In genomic region chr10:44933922-44934321, GRCh38 we compare ENCODE assay signal across 1 cellular context.
TF ChIP-seq lines count a peak whose summit lies in the region.

No MANE protein-coding gene starts in this region.

TF ChIP-seq in IMR-90, 13 proteins besides CTCF, POLR2A, EP300 and RAD21:
- TF ChIP-seq SMC3 (IDR thresholded peaks at IDR 0.05; ENCODE audit: low read depth, low read length), result no peak
- TF ChIP-seq FOS (IDR thresholded peaks at IDR 0.05; ENCODE audit: low read depth, low read length), result no peak
- no peak for TF ChIP-seq CHD1 (IDR thresholded peaks at IDR 0.05; ENCODE audit: low read depth, low read length)
- TF ChIP-seq ELK1 (IDR thresholded peaks at IDR 0.05; ENCODE audit: borderline replicate concordance, low read depth, low read length), result no peak
- TF ChIP-seq NFE2L2 (IDR thresholded peaks at IDR 0.05; ENCODE audit: low read depth, low read length), result no peak
- no peak for TF ChIP-seq MXI1 (IDR thresholded peaks at IDR 0.05; ENCODE audit: borderline replicate concordance, low read depth, low read length)
- no peak for TF ChIP-seq RFX5 (IDR thresholded peaks at IDR 0.05; ENCODE audit: low read depth, low read length)
- no peak for TF ChIP-seq BHLHE40 (IDR thresholded peaks at IDR 0.05; ENCODE audit: low read depth, low read length)
- no peak for TF ChIP-seq MAZ (IDR thresholded peaks at IDR 0.05; ENCODE audit: borderline replicate concordance, low read depth, low read length)
- TF ChIP-seq MAFK (IDR thresholded peaks at IDR 0.05; ENCODE audit: low read depth, low read length), result no peak
- TF ChIP-seq USF2 (IDR thresholded peaks at IDR 0.05; ENCODE audit: low read depth, low read length), result no peak
- TF ChIP-seq RCOR1 (IDR thresholded peaks at IDR 0.05; ENCODE audit: insufficient replicate concordance, low read length), result no peak
- TF ChIP-seq CEBPB (IDR thresholded peaks at IDR 0.05; ENCODE audit: low read depth, low read length), result no peak
